ENCODE assay signal across 30 cellular contexts in genomic region chr5:100659080-100659479, GRCh38.
"Had no signal": no experiment of that assay in that cellular context is flagged by ENCODE, and none has a peak within 500 bp of the region (broad histone marks: within the 10 kb centered on the region; RNA-seq: fewer than 3 reads in every experiment).

No MANE protein-coding gene starts in this region.

- H3K4me1 ChIP-seq: adrenal gland, body of pancreas, esophagus squamous epithelium, gastroesophageal sphincter, heart right ventricle had no signal

- H3K27ac ChIP-seq: adrenal gland, body of pancreas, epithelial cell of prostate, esophagus squamous epithelium, gastroesophageal sphincter, heart right ventricle, WERI-Rb-1 had no signal

- ATAC-seq: activated CD4-positive, CD25-positive, alpha-beta regulatory T cell treated with anti-CD3 and anti-CD28 coated beads, Interleukin-2, amount 50 U/mL, for 24 hours; activated CD8-positive, alpha-beta T cell treated with anti-CD3 and anti-CD28 coated beads for 36 hours; activated naive CD8-positive, alpha-beta T cell treated with anti-CD3 and anti-CD28 coated beads, Interleukin-2, amount 50 U/mL, for 24 hours; activated T-helper 17 cell treated with anti-CD3 and anti-CD28 coated beads, Interleukin-2, amount 50 U/mL, for 72 hours; body of pancreas; gastroesophageal sphincter; heart right ventricle had no signal

- H3K4me1 Mint-ChIP-seq: activated B cell treated with CpG ODN at 0.5 μM for 24 hours; activated naive CD8-positive, alpha-beta T cell treated with anti-CD3 and anti-CD28 coated beads for 36 hours; activated T-helper 17 cell treated with anti-CD3 and anti-CD28 coated beads, Interleukin-2, amount 50 U/mL, for 72 hours had no signal

- H3K36me3 ChIP-seq: adrenal gland, esophagus squamous epithelium, gastroesophageal sphincter, heart right ventricle, WERI-Rb-1 had no signal

- DNase-seq: activated B cell treated with CpG ODN at 0.5 μM for 24 hours; activated CD4-positive, alpha-beta T cell treated with anti-CD3 and anti-CD28 coated beads for 48 hours; activated CD4-positive, alpha-beta T cell treated with anti-CD3 and anti-CD28 coated beads, Interleukin-2, amount 50 U/mL, for 1 hour; activated CD4-positive, alpha-beta T cell treated with anti-CD3 and anti-CD28 coated beads, Interleukin-2, amount 50 U/mL, for 48 hours; activated CD8-positive, alpha-beta memory T cell treated with anti-CD3 and anti-CD28 coated beads for 24 hours; activated CD8-positive, alpha-beta T cell treated with anti-CD3 and anti-CD28 coated beads for 36 hours; activated effector memory CD4-positive, alpha-beta T cell treated with anti-CD3 and anti-CD28 coated beads, Interleukin-2, amount 50 U/mL, for 16 hours; activated naive CD4-positive, alpha-beta T cell treated with anti-CD3 and anti-CD28 coated beads for 36 hours; activated naive CD8-positive, alpha-beta T cell treated with anti-CD3 and anti-CD28 coated beads for 36 hours; activated naive CD8-positive, alpha-beta T cell treated with anti-CD3 and anti-CD28 coated beads, Interleukin-2, amount 50 U/mL, for 24 hours; activated T-cell treated with anti-CD3 and anti-CD28 coated beads, Interleukin-2, amount 50 U/mL, for 4 hours; adrenal gland; amygdala; aorta; body of pancreas; caudate nucleus; cortex of kidney; dermis blood vessel endothelial cell; effector CD4-positive, alpha-beta T cell; esophagus squamous epithelium; foreskin melanocyte; heart right ventricle; T-helper 1 cell; T-helper 9 cell; WERI-Rb-1 had no signal

- H3K36me3 Mint-ChIP-seq: activated naive CD4-positive, alpha-beta T cell treated with anti-CD3 and anti-CD28 coated beads, Interleukin-2, amount 50 U/mL, for 24 hours; activated naive CD8-positive, alpha-beta T cell treated with anti-CD3 and anti-CD28 coated beads for 36 hours had no signal

- H3K27me3 Mint-ChIP-seq: activated B cell treated with CpG ODN at 0.5 μM for 24 hours; activated CD8-positive, alpha-beta T cell treated with anti-CD3 and anti-CD28 coated beads for 36 hours; activated naive CD4-positive, alpha-beta T cell treated with anti-CD3 and anti-CD28 coated beads, Interleukin-2, amount 50 U/mL, for 24 hours; activated naive CD8-positive, alpha-beta T cell treated with anti-CD3 and anti-CD28 coated beads for 36 hours; activated naive CD8-positive, alpha-beta T cell treated with anti-CD3 and anti-CD28 coated beads, Interleukin-2, amount 50 U/mL, for 24 hours; activated T-helper 17 cell treated with anti-CD3 and anti-CD28 coated beads, Interleukin-2, amount 50 U/mL, for 72 hours had no signal

- H3K27me3 ChIP-seq: adrenal gland, body of pancreas, esophagus squamous epithelium, gastroesophageal sphincter, heart right ventricle had no signal

- H3K4me3 Mint-ChIP-seq: activated B cell treated with CpG ODN at 0.5 μM for 24 hours; activated CD8-positive, alpha-beta T cell treated with anti-CD3 and anti-CD28 coated beads for 36 hours; activated naive CD4-positive, alpha-beta T cell treated with anti-CD3 and anti-CD28 coated beads for 36 hours; activated naive CD4-positive, alpha-beta T cell treated with anti-CD3 and anti-CD28 coated beads, Interleukin-2, amount 50 U/mL, for 24 hours; activated naive CD8-positive, alpha-beta T cell treated with anti-CD3 and anti-CD28 coated beads for 36 hours; activated naive CD8-positive, alpha-beta T cell treated with anti-CD3 and anti-CD28 coated beads, Interleukin-2, amount 50 U/mL, for 24 hours; activated T-cell treated with anti-CD3 and anti-CD28 coated beads, Interleukin-2, amount 50 U/mL, for 4 hours; activated T-helper 17 cell treated with anti-CD3 and anti-CD28 coated beads, Interleukin-2, amount 50 U/mL, for 72 hours had no signal

- H3K9me3 ChIP-seq: adrenal gland, body of pancreas, esophagus squamous epithelium, gastroesophageal sphincter, heart right ventricle had no signal

- H3K4me3 ChIP-seq: adrenal gland, body of pancreas, esophagus squamous epithelium, gastroesophageal sphincter, heart right ventricle had no signal

- H3K27ac Mint-ChIP-seq: activated B cell treated with CpG ODN at 0.5 μM for 24 hours; activated CD8-positive, alpha-beta T cell treated with anti-CD3 and anti-CD28 coated beads for 36 hours; activated naive CD4-positive, alpha-beta T cell treated with anti-CD3 and anti-CD28 coated beads for 36 hours; activated naive CD4-positive, alpha-beta T cell treated with anti-CD3 and anti-CD28 coated beads, Interleukin-2, amount 50 U/mL, for 24 hours; activated naive CD8-positive, alpha-beta T cell treated with anti-CD3 and anti-CD28 coated beads for 36 hours; activated naive CD8-positive, alpha-beta T cell treated with anti-CD3 and anti-CD28 coated beads, Interleukin-2, amount 50 U/mL, for 24 hours; activated T-helper 17 cell treated with anti-CD3 and anti-CD28 coated beads, Interleukin-2, amount 50 U/mL, for 72 hours had no signal
